19 cellular contexts compared by ENCODE assay signal in the genomic region with DNA sequence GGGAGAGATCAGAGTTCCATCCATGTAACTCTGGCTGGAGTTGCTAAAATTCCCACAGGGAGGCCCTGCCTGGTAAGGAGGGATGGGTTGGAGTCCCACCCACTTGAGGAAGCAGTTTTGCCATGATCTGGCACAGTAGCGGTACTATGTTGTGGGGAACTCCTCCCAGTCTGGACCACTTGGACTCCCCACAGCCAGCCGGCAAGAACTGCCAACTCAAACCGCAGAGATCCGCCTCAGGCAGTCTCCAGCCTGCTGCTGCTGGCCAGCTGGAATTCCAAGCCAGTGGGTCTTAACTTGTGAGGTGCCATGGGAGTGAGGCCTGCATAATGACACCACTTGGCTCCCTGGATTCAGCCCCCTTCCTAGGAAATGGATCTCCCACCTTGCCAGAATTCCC.
"Had no signal": no experiment of that assay in that cellular context is flagged by ENCODE, and none has a peak within 500 bp of the region (broad histone marks: within the 10 kb centered on the region; RNA-seq: fewer than 3 reads in every experiment).

No MANE protein-coding gene starts in this region.

- H3K27me3 ChIP-seq: adrenal gland, heart left ventricle, neural progenitor cell, pancreas, tibial nerve, uterus had no signal

- H3K4me1 ChIP-seq: adrenal gland, heart left ventricle, lower lobe of right lung, neural progenitor cell, pancreas, tibial nerve, uterus had no signal

- H3K4me3 ChIP-seq: adrenal gland, heart left ventricle, lower lobe of right lung, neural progenitor cell, pancreas, tibial nerve, uterus had no signal

- DNase-seq: activated B cell treated with CpG ODN at 0.5 μM for 24 hours; activated CD4-positive, alpha-beta T cell treated with anti-CD3 and anti-CD28 coated beads for 48 hours; activated CD8-positive, alpha-beta T cell treated with anti-CD3 and anti-CD28 coated beads for 36 hours; activated effector memory CD4-positive, alpha-beta T cell treated with anti-CD3 and anti-CD28 coated beads, Interleukin-2, amount 50 U/mL, for 16 hours; activated T-cell treated with anti-CD3 and anti-CD28 coated beads, Interleukin-2, amount 50 U/mL, for 4 hours; adrenal gland; caudate nucleus; left colon; lower lobe of right lung; naive B cell; stimulated activated CD4-positive, alpha-beta T cell treated with anti-CD3 and anti-CD28 coated beads, Interleukin-15, amount 100 ng/mL, for 24 hours; stimulated activated CD4-positive, alpha-beta T cell treated with anti-CD3 and anti-CD28 coated beads, Interleukin-4, amount 100 ng/mL, for 1 hour; stimulated activated naive CD4-positive, alpha-beta T cell; substantia nigra; uterus had no signal

- H3K27ac ChIP-seq: adrenal gland, heart left ventricle, lower lobe of right lung, neural progenitor cell, pancreas, tibial nerve, uterus had no signal

- H3K9me3 ChIP-seq: uterus had no signal

- ATAC-seq: activated CD8-positive, alpha-beta T cell treated with anti-CD3 and anti-CD28 coated beads for 36 hours; activated T-cell treated with anti-CD3 and anti-CD28 coated beads, Interleukin-2, amount 50 U/mL, for 4 hours; heart left ventricle; left colon; lower lobe of right lung; pancreas had no signal
